Comparison of ENCODE assay signal across 10 cellular contexts in genomic region chr7:44310221-44310848, GRCh38. TPM values are rescaled to one million over a fixed set of nuclear protein-coding genes. Genes with fewer than 3 reads are reported as not detected.
DNase-seq lines count a peak whose midpoint lies in the region; ATAC-seq and TF ChIP-seq lines count a peak whose summit lies in the region.
"Had no signal": no experiment of that assay in that cellular context is flagged by ENCODE, and none has a peak within 500 bp of the region (broad histone marks: within the 10 kb centered on the region; RNA-seq: fewer than 3 reads in every experiment).

No MANE protein-coding gene starts in this region.

- H3K4me1 Mint-ChIP-seq in T-helper 17 cell, result no peaks in the 10 kb centered on the region

- peak overlapping the region; percentile 10 for H3K4me3 Mint-ChIP-seq in T-helper 17 cell

- H3K9me3 ChIP-seq in DND-41 (ENCODE audit: insufficient read depth, low read length, severe bottlenecking) (no peaks in the 10 kb centered on the region), T-helper 17 cell (ENCODE audit: control insufficient read depth, low read length, poor library complexity, severe bottlenecking) (no peaks in the 10 kb centered on the region), ovary (no peaks in the 10 kb centered on the region)

- ATAC-seq in DND-41 (ENCODE audit: insufficient read depth, low read depth) (no peak), T-helper 17 cell (no peak), left cardiac atrium (no peak), GM18505 (IDR thresholded peaks at IDR 0.05; ENCODE audit: unreplicated experiment) (no peak)

- H3K4me1 ChIP-seq in DND-41 (ENCODE audit: insufficient read depth, low read length) (no peaks in the 10 kb centered on the region), ovary (ENCODE audit: insufficient read depth) (no peaks in the 10 kb centered on the region)

- no peak for TF ChIP-seq POLR2A in ovary (IDR thresholded peaks at IDR 0.05)
- no peak for TF ChIP-seq POLR2A in GM18505 (IDR thresholded peaks at IDR 0.05; ENCODE audit: borderline replicate concordance, extremely low read depth, insufficient read depth, insufficient read length)

- WGBS in ovary, 3 donors, result 61 to 74% (median 67%) methylated on average over 10 of the region's 10 CpGs

- H3K9ac ChIP-seq in DND-41 (ENCODE audit: low read depth, low read length), result no peak overlapping the region

- intact Hi-C loops in left cardiac atrium (cut with DNase I) (no loop called here), ovary (cut with DNase I) (no loop called here)

- no peak for TF ChIP-seq CTCF in DND-41 (IDR thresholded peaks at IDR 0.05; ENCODE audit: borderline replicate concordance, extremely low read depth, low read length, poor library complexity, severe bottlenecking)
- no peak for TF ChIP-seq CTCF in ovary (IDR thresholded peaks at IDR 0.05)

- H3K4me3 ChIP-seq in DND-41 (ENCODE audit: low read depth in 1 of 2, low read length in 2 of 2) (no peak overlapping the region), ovary (peak overlapping the region; percentile 31)

- H3K27ac ChIP-seq in DND-41 (ENCODE audit: low read length) (no peak overlapping the region), ovary (no peak overlapping the region)

- peaks cover 22% of the 10 kb centered on the region for H3K27me3 Mint-ChIP-seq in T-helper 17 cell

- no peaks in the 10 kb centered on the region for H3K36me3 Mint-ChIP-seq in T-helper 17 cell (ENCODE audit: low read depth)

- peak; percentile 1 for DNase-seq in DND-41
- no peak for DNase-seq in T-helper 17 cell
- peak; percentile 19 for DNase-seq in left cardiac atrium
- DNase-seq in ovary, result peak in 2 of 5 donors; percentile 22 to 29
- no peak for DNase-seq in GM19240 (ENCODE audit: insufficient read length, low spot score)
- no peak for DNase-seq in COLO668 (lab: John Stamatoyannopoulos, UW; ENCODE audit: unreplicated experiment)
- no peak for DNase-seq in DMS 273 treated with DMSO at 0.1 percent for 48 hours (lab: John Stamatoyannopoulos, UW)
- DNase-seq: NCI-H2107 had no signal

- H3K27ac Mint-ChIP-seq in T-helper 17 cell, result no peak overlapping the region
- H3K27ac Mint-ChIP-seq: T-helper 2 cell treated with Interferon-gamma antibody and Interleukin-4, amounts not matched to agents 5 μg/mL and 100 μg/mL, for 36 hours had no signal

- H3K27me3 ChIP-seq in DND-41 (ENCODE audit: insufficient read depth, low read length, poor library complexity) (peaks cover 12% of the 10 kb centered on the region), ovary (no peaks in the 10 kb centered on the region)

- no peak for TF ChIP-seq EP300 in ovary (IDR thresholded peaks at IDR 0.05)

- H2AFZ ChIP-seq in DND-41 (ENCODE audit: low read depth, low read length), result no peak overlapping the region

- H3K79me2 ChIP-seq in DND-41 (ENCODE audit: insufficient read depth, low read length), result no peaks in the 10 kb centered on the region

- H3K36me3 ChIP-seq in DND-41 (ENCODE audit: insufficient read depth, low read length) (no peaks in the 10 kb centered on the region), ovary (no peaks in the 10 kb centered on the region)

- H4K20me1 ChIP-seq in DND-41 (ENCODE audit: insufficient read depth, low read length), result no peaks in the 10 kb centered on the region; the same call in 1 of the 2 replicates

- H3K4me2 ChIP-seq in DND-41 (ENCODE audit: insufficient read depth, low read length), result no peak overlapping the region

RNA-seq across cellular contexts. Expression of gene CAMK2B, which starts 15.1 kb away (rescaled TPM):
- total RNA-seq in T-helper 17 cell, result under 1 TPM in 1 of 2 donors, not detected in 1; 0.31 TPM
- total RNA-seq in left cardiac atrium, result 10 to 100 TPM; 75.8 to 98.7 TPM
- 1 to 10 TPM in 1 of 7 donors, under 1 TPM in 4, not detected in 2; 0.24 to 1.4 (median 0.45) TPM for total RNA-seq in ovary
- under 1 TPM; 0.22 to 0.48 TPM for polyA plus RNA-seq in ovary

Comparison
In these comparisons a context has a peak if more than half of its experiments do, and no peak if none do; other contexts are left out.
1. DNase-seq: peak in DND-41 (single experiment) and left cardiac atrium (single experiment); none in T-helper 17 cell (0 of 3), GM19240 (single experiment), COLO668 (single experiment) and DMS 273 treated with DMSO at 0.1 percent for 48 hours (single experiment).
2. RNA of gene CAMK2B, which starts 15.1 kb away (total RNA-seq): 75.8 to 98.7 TPM in left cardiac atrium; 0.24 to 1.4 TPM in ovary and 0.31 TPM in T-helper 17 cell; every median in the first group is over 10 times any median in the second.